ENCODE assay signal across 1 cellular context in genomic region chr16:2673066-2673999, GRCh38.
A peak's percentile ranks its signal among the peaks of the same experiment; 100 is the strongest.
TF ChIP-seq lines count a peak whose summit lies in the region.

No MANE protein-coding gene starts in this region.

TF ChIP-seq in K562, 482 proteins besides CTCF, POLR2A, EP300 and RAD21 (continued from another document and continues in another):
- TF ChIP-seq SAP30 (IDR thresholded peaks at IDR 0.05; ENCODE audit: borderline replicate concordance, insufficient read depth, low read depth, low read length, poor library complexity, severe bottlenecking) = peak; percentile 63
- TF ChIP-seq CTBP1 (IDR thresholded peaks at IDR 0.05; ENCODE audit: borderline replicate concordance) = peak; percentile 43; the same call in 1 of the 2 replicates
- TF ChIP-seq MTA3 (IDR thresholded peaks at IDR 0.05; ENCODE audit: borderline replicate concordance) = peak; percentile 26; the same call in 1 of the 2 replicates
- peak; percentile 56 for TF ChIP-seq HNRNPLL (IDR thresholded peaks at IDR 0.05; ENCODE audit: low read depth, low read length, poor library complexity, severe bottlenecking)
- no peak for TF ChIP-seq ZC3H8 (IDR thresholded peaks at IDR 0.05)
- TF ChIP-seq NCOA4 (IDR thresholded peaks at IDR 0.05; ENCODE audit: partially characterized antibody) = no peak
- TF ChIP-seq NR2C2 (CRISPR knock-in tag; IDR thresholded peaks at IDR 0.05) = no peak
- TF ChIP-seq NR2C2 (tag; IDR thresholded peaks at IDR 0.05) = peak; percentile 83
- no peak for TF ChIP-seq ZBTB34 (CRISPR knock-in tag; IDR thresholded peaks at IDR 0.05)
- TF ChIP-seq ZBTB5 (IDR thresholded peaks at IDR 0.05) = no peak
- peak; percentile 10 for TF ChIP-seq TBP (optimal IDR thresholded peaks at IDR 0.05; ENCODE audit: low read depth, low read length)
- peak; percentile 84 for TF ChIP-seq ZFX (CRISPR knock-in tag; IDR thresholded peaks at IDR 0.05)
- TF ChIP-seq NFYB (IDR thresholded peaks at IDR 0.05; ENCODE audit: extremely low read depth, insufficient read length) = peak; percentile 11
- TF ChIP-seq POLR2AphosphoS2 (IDR thresholded peaks at IDR 0.05; ENCODE audit: low read length) = peak; percentile 36; the same call in 1 of the 2 replicates
- peak; percentile 66; the same call in 1 of the 2 replicates for TF ChIP-seq NKRF (IDR thresholded peaks at IDR 0.05; ENCODE audit: borderline replicate concordance)
- peak; percentile 86 for TF ChIP-seq POLR2G (IDR thresholded peaks at IDR 0.05; ENCODE audit: low read depth, low read length)
- no peak for TF ChIP-seq MTA1 (IDR thresholded peaks at IDR 0.05; ENCODE audit: borderline replicate concordance)
- TF ChIP-seq TAF1 (IDR thresholded peaks at IDR 0.05; ENCODE audit: control insufficient read depth, extremely low read depth, insufficient read depth, low read length, severe bottlenecking) = peak; percentile 61
- peak; percentile 81 for TF ChIP-seq EGR1 (conservative IDR thresholded peaks at IDR 0.05)
- peak; percentile 62 for TF ChIP-seq KDM5B (IDR thresholded peaks at IDR 0.05; ENCODE audit: insufficient replicate concordance, low read depth, low read length)
- no peak for TF ChIP-seq SRF (CRISPR knock-in tag; IDR thresholded peaks at IDR 0.05)
- peak in 1 of 2 experiments; percentile 63; a peak in 2 of 4 replicates for TF ChIP-seq ZNF639 (CRISPR knock-in tag; conservative IDR thresholded peaks at IDR 0.05 in 1 of 2, IDR thresholded peaks at IDR 0.05 in 1 of 2)
- peak; percentile 44 for TF ChIP-seq MEIS2 (IDR thresholded peaks at IDR 0.05; ENCODE audit: partially characterized antibody)
- peak; percentile 89 for TF ChIP-seq CREM (IDR thresholded peaks at IDR 0.05; ENCODE audit: low read depth)
- TF ChIP-seq CREB1 (IDR thresholded peaks at IDR 0.05) = peak; percentile 80
- TF ChIP-seq CREB1 (CRISPR knock-in tag; IDR thresholded peaks at IDR 0.05) = peak; percentile 70; the same call in 1 of the 2 replicates
- TF ChIP-seq SMAD2 (IDR thresholded peaks at IDR 0.05; ENCODE audit: low read depth, low read length) = no peak
- peak; percentile 93 for TF ChIP-seq ESRRA (IDR thresholded peaks at IDR 0.05; ENCODE audit: borderline replicate concordance, low read depth)
- TF ChIP-seq GABPB1 (CRISPR knock-in tag; IDR thresholded peaks at IDR 0.05) = peak; percentile 83
- no peak for TF ChIP-seq MAX (CRISPR knock-in tag; IDR thresholded peaks at IDR 0.05)
- no peak for TF ChIP-seq NCOA6 (IDR thresholded peaks at IDR 0.05)
- peak; percentile 69; the same call in 1 of the 2 replicates for TF ChIP-seq PHF21A (IDR thresholded peaks at IDR 0.05; ENCODE audit: borderline replicate concordance, low read depth)
- TF ChIP-seq EHMT2 (IDR thresholded peaks at IDR 0.05) = peak; percentile 81
- TF ChIP-seq NONO (IDR thresholded peaks at IDR 0.05; ENCODE audit: low read depth in 2 of 2, low read length in 1 of 2) = peak; percentile 33 to 88; a peak in 1 of 4 replicates
- no peak for TF ChIP-seq ETV6 (IDR thresholded peaks at IDR 0.05; ENCODE audit: borderline replicate concordance in 1 of 2, low read depth in 2 of 2, low read length in 1 of 2)
- no peak for TF ChIP-seq ETV6 (CRISPR knock-in tag; IDR thresholded peaks at IDR 0.05; ENCODE audit: borderline replicate concordance)
- TF ChIP-seq TRIM25 (IDR thresholded peaks at IDR 0.05; ENCODE audit: borderline replicate concordance) = no peak
- peak; percentile 79 for TF ChIP-seq PKNOX1 (IDR thresholded peaks at IDR 0.05)
- no peak for TF ChIP-seq CHAMP1 (IDR thresholded peaks at IDR 0.05)
- TF ChIP-seq ELF1 (tag; IDR thresholded peaks at IDR 0.05) = peak; percentile 97
- peak; percentile 76; the same call in 1 of the 2 replicates for TF ChIP-seq PHF8 (IDR thresholded peaks at IDR 0.05; ENCODE audit: borderline replicate concordance, low read length)
- no peak for TF ChIP-seq MTF1 (CRISPR knock-in tag; IDR thresholded peaks at IDR 0.05; ENCODE audit: borderline replicate concordance)
- TF ChIP-seq POLR2AphosphoS5 (IDR thresholded peaks at IDR 0.05; ENCODE audit: control insufficient read depth, insufficient read depth, low read depth, low read length) = peak; percentile 52; the same call in 1 of the 2 replicates
- peak; percentile 85 for TF ChIP-seq RB1 (IDR thresholded peaks at IDR 0.05; ENCODE audit: low read depth)
- no peak for TF ChIP-seq BRD9 (IDR thresholded peaks at IDR 0.05; ENCODE audit: low read depth, partially characterized antibody)
- peak; percentile 67 for TF ChIP-seq SMAD4 (CRISPR knock-in tag; conservative IDR thresholded peaks at IDR 0.05)
- TF ChIP-seq YY1 (IDR thresholded peaks at IDR 0.05; ENCODE audit: borderline replicate concordance in 1 of 3, control insufficient read depth in 1 of 3, extremely low read depth in 1 of 3, insufficient read depth in 3 of 3, insufficient read length in 1 of 3, insufficient replicate concordance in 2 of 3, low read depth in 1 of 3, low read length in 2 of 3) = peak in 1 of 3 experiments; percentile 20
- TF ChIP-seq NELFE (IDR thresholded peaks at IDR 0.05; ENCODE audit: insufficient read depth, insufficient read length) = no peak
- TF ChIP-seq ZNF395 (CRISPR knock-in tag; IDR thresholded peaks at IDR 0.05) = no peak
- no peak for TF ChIP-seq HES1 (IDR thresholded peaks at IDR 0.05; ENCODE audit: low read depth)
- no peak for TF ChIP-seq ESRRB (CRISPR knock-in tag; IDR thresholded peaks at IDR 0.05; ENCODE audit: borderline replicate concordance)
- peak; percentile 88 for TF ChIP-seq BCOR (IDR thresholded peaks at IDR 0.05)
- no peak for TF ChIP-seq ZNF707 (CRISPR knock-in tag; conservative IDR thresholded peaks at IDR 0.05)
- peak; percentile 73 for TF ChIP-seq RBBP5 (IDR thresholded peaks at IDR 0.05; ENCODE audit: borderline replicate concordance, insufficient read depth, low read length, poor library complexity, severe bottlenecking)
